Comparison of ENCODE assay signal across 15 cellular contexts in genomic region chr9:92482336-92482735, GRCh38. TPM values are rescaled to one million over a fixed set of nuclear protein-coding genes. Genes with fewer than 3 reads are reported as not detected.
DNase-seq lines count a peak whose midpoint lies in the region; ATAC-seq and TF ChIP-seq lines count a peak whose summit lies in the region.
"Had no signal": no experiment of that assay in that cellular context is flagged by ENCODE, and none has a peak within 500 bp of the region (broad histone marks: within the 10 kb centered on the region; RNA-seq: fewer than 3 reads in every experiment).

Gene ASPN, minus strand, starts transcription at chr9:92482506.

- H3K4me3 ChIP-seq in foreskin fibroblast (ENCODE audit: low read depth in 1 of 2, low read length in 2 of 2), result peak within 1 kb of the TSS in 1 of 2 donors; percentile 16
- H3K4me3 ChIP-seq in psoas muscle, result peak within 1 kb of the TSS; percentile 39

- CTCF ChIA-PET in activated CD8-positive, alpha-beta memory T cell treated with anti-CD3 and anti-CD28 coated beads, Interleukin-2, amount 10 ng/mL, durations not matched to agents 7 days and 5 days (lab: Charles Lee), result no interaction called here

- ATAC-seq in SK-N-SH treated with all-trans-retinoic acid at 6 μM for 48 hours (peak; percentile 71), psoas muscle (no peak)
- ATAC-seq in activated CD8-positive, alpha-beta memory T cell treated with anti-CD3 and anti-CD28 coated beads, Interleukin-2, amount 10 ng/mL, durations not matched to agents 7 days and 5 days, result no peak

- no peaks in the 10 kb centered on the region for H3K27me3 Mint-ChIP-seq in activated CD8-positive, alpha-beta memory T cell treated with anti-CD3 and anti-CD28 coated beads, Interleukin-2, amount 10 ng/mL, durations not matched to agents 7 days and 5 days

- peak; percentile 72 for DNase-seq in AG09319 (ENCODE audit: extremely low read depth, low read depth)
- peak; percentile 58 to 85 for DNase-seq in foreskin fibroblast
- DNase-seq in psoas muscle, result no peak
- DNase-seq in NCI-H2227 (lab: John Stamatoyannopoulos, UW; ENCODE audit: unreplicated experiment), result no peak
- no peak for DNase-seq in activated CD8-positive, alpha-beta memory T cell treated with anti-CD3 and anti-CD28 coated beads, Interleukin-2, amount 10 ng/mL, durations not matched to agents 7 days and 5 days
- DNase-seq in T-helper 1 cell, result no peak
- DNase-seq in NCI-H1417 treated with DMSO at 0.1 percent for 48 hours (lab: John Stamatoyannopoulos, UW), result no peak
- DNase-seq: anterior cingulate cortex, BE2C, H7, midbrain had no signal

- TF ChIP-seq CTCF in AG09319 (IDR thresholded peaks at IDR 0.05; ENCODE audit: low read depth, low read length) (no peak), foreskin fibroblast (IDR thresholded peaks at IDR 0.05; ENCODE audit: low read depth, low read length) (no peak), psoas muscle (IDR thresholded peaks at IDR 0.05) (no peak)

- WGBS in psoas muscle, 3 donors, result 49 to 61% (median 56%) methylated on average over 3 of the region's 3 CpGs

- no peak within 1 kb of the TSS for H3K27ac Mint-ChIP-seq in activated CD8-positive, alpha-beta memory T cell treated with anti-CD3 and anti-CD28 coated beads, Interleukin-2, amount 10 ng/mL, durations not matched to agents 7 days and 5 days

- peaks cover 20% of the 10 kb centered on the region for H3K4me1 ChIP-seq in psoas muscle

- H3K4me3 Mint-ChIP-seq in activated CD8-positive, alpha-beta memory T cell treated with anti-CD3 and anti-CD28 coated beads, Interleukin-2, amount 10 ng/mL, durations not matched to agents 7 days and 5 days, result no peak within 1 kb of the TSS

- H3K4me1 Mint-ChIP-seq in activated CD8-positive, alpha-beta memory T cell treated with anti-CD3 and anti-CD28 coated beads, Interleukin-2, amount 10 ng/mL, durations not matched to agents 7 days and 5 days, result peaks cover 8% of the 10 kb centered on the region

- H3K36me3 Mint-ChIP-seq in activated CD8-positive, alpha-beta memory T cell treated with anti-CD3 and anti-CD28 coated beads, Interleukin-2, amount 10 ng/mL, durations not matched to agents 7 days and 5 days, result no peaks in the 10 kb centered on the region

- no peaks in the 10 kb centered on the region for H3K9me3 ChIP-seq in psoas muscle
- H3K9me3 ChIP-seq: BE2C had no signal

- peak within 1 kb of the TSS; percentile 75 for H3K27ac ChIP-seq in psoas muscle

- H3K9me3 Mint-ChIP-seq in activated CD8-positive, alpha-beta memory T cell treated with anti-CD3 and anti-CD28 coated beads, Interleukin-2, amount 10 ng/mL, durations not matched to agents 7 days and 5 days (ENCODE audit: low read depth), result no peaks in the 10 kb centered on the region

- H3K27me3 ChIP-seq in psoas muscle (ENCODE audit: insufficient read depth in 3 of 3, low read length in 2 of 3), result no peaks in the 10 kb centered on the region
- H3K27me3 ChIP-seq: BE2C had no signal

- intact Hi-C loops in psoas muscle (cut with DNase I), result no loop called here

- no peaks in the 10 kb centered on the region for H3K36me3 ChIP-seq in psoas muscle (ENCODE audit: insufficient read depth in 1 of 2, low read depth in 1 of 2)
- H3K36me3 ChIP-seq: BE2C had no signal

TF ChIP-seq in SK-N-SH treated with all-trans-retinoic acid at 6 μM for 48 hours, 23 proteins besides CTCF, POLR2A, EP300 and RAD21:
- TF ChIP-seq CSDC2 (CRISPR knock-in tag; IDR thresholded peaks at IDR 0.05) (no peak), TCF4 (CRISPR knock-in tag; IDR thresholded peaks at IDR 0.05; ENCODE audit: borderline replicate concordance) (no peak), BACH2 (CRISPR knock-in tag; IDR thresholded peaks at IDR 0.05; ENCODE audit: borderline replicate concordance) (no peak), OSR1 (CRISPR knock-in tag; IDR thresholded peaks at IDR 0.05) (no peak), ZC3H10 (CRISPR knock-in tag; IDR thresholded peaks at IDR 0.05) (no peak), CSRNP3 (CRISPR knock-in tag; IDR thresholded peaks at IDR 0.05) (no peak), PATZ1 (CRISPR knock-in tag; IDR thresholded peaks at IDR 0.05; ENCODE audit: borderline replicate concordance) (no peak)
TF ChIP-seq in SK-N-SH treated with all-trans-retinoic acid at 6 μM for 48 hours: peak in this region for 0.

RNA-seq across cellular contexts. Expression of gene ASPN, which starts in this region (rescaled TPM):
- 1 to 10 TPM in 3 of 4 donors, under 1 TPM in 1; 0.52 to 5.7 (median 1.4) TPM for total RNA-seq in psoas muscle
- polyA plus RNA-seq in psoas muscle, result 1 to 10 TPM in 2 of 3 donors, under 1 TPM in 1; 0.82 to 1.2 (median 1.2) TPM
- not detected for total RNA-seq in activated CD8-positive, alpha-beta memory T cell treated with anti-CD3 and anti-CD28 coated beads, Interleukin-2, amount 10 ng/mL, durations not matched to agents 7 days and 5 days
- total RNA-seq: H7; LHCN-M2; NCI-H460; T-helper 1 cell treated with Interleukin-12 subunit alpha and Interleukin-12 subunit beta and Interleukin-4 antibody, amounts not matched to agents 30 ng/mL and 1 ng/mL, for 36 hours had no signal

Comparison
In these comparisons a context has a peak if more than half of its experiments do, and no peak if none do; other contexts are left out.
1. DNase-seq: peak in AG09319 (single experiment) and foreskin fibroblast (2 of 2); none in psoas muscle (0 of 2), NCI-H2227 (single experiment), activated CD8-positive, alpha-beta memory T cell treated with anti-CD3 and anti-CD28 coated beads, Interleukin-2, amount 10 ng/mL, durations not matched to agents 7 days and 5 days (single experiment), T-helper 1 cell (0 of 5) and NCI-H1417 treated with DMSO at 0.1 percent for 48 hours (single experiment).